Comparison of ENCODE assay signal across 1 cellular context in genomic region chr21:45626127-45626526, GRCh38. TPM values are rescaled to one million over a fixed set of nuclear protein-coding genes. Genes with fewer than 3 reads are reported as not detected.
"Had no signal": no experiment of that assay in that cellular context is flagged by ENCODE, and none has a peak within 500 bp of the region (broad histone marks: within the 10 kb centered on the region; RNA-seq: fewer than 3 reads in every experiment).

No MANE protein-coding gene starts in this region.

RNA-seq across cellular contexts. Expression of gene PCBP3, which starts 17.4 kb away (rescaled TPM):
- total RNA-seq: HFFc6 had no signal
